ENCODE assay signal across 19 cellular contexts in the genomic region with DNA sequence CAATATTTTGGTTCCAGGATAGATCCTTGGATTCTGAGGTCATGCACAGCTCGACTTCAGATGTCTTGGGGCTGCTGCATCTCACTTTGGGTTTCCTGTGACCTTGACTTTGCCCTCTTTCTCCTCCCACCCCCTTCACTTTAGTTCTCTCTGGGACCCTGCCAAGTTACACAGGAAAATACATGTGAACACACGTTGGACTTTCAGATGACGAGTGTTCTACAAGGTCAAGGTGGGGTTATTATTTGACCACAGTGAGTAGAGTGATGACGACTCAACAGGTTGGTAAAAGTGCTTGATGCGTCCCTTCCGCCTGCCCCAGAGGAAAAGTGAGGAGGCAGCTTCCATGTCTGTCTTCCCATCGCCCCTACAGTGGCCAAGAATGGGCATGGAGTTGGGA.
DNase-seq lines count a peak whose midpoint lies in the region; ATAC-seq, FAIRE-seq and TF ChIP-seq lines count a peak whose summit lies in the region.
"Had no signal": no experiment of that assay in that cellular context is flagged by ENCODE, and none has a peak within 500 bp of the region (broad histone marks: within the 10 kb centered on the region; RNA-seq: fewer than 3 reads in every experiment).

No MANE protein-coding gene starts in this region.

- BruUV-seq in HepG2 (replicated peaks; lab: Mats Ljungman, UMichigan) = no TSS peak

- H3K27ac ChIP-seq in HepG2 (ENCODE audit: extremely low read length, insufficient read depth, low read length) (no peak overlapping the region), right lobe of liver (no peak overlapping the region), kidney (ENCODE audit: low read depth in 2 of 2, low read length in 2 of 2) (no peak overlapping the region), pancreas (peak overlapping the region in 1 of 4 donors; percentile 11), urinary bladder (ENCODE audit: low read depth) (peak overlapping the region; percentile 7), WERI-Rb-1 (no peak overlapping the region)
- H3K27ac ChIP-seq: BLaER1, GM23248, HL-60 had no signal

- in situ Hi-C loops in HepG2 (cut with HindIII; ENCODE audit: extremely low pct_ligation_motif_present, low pct_unique_long_range_greater_than_20kb) = no loop called here

- CTCF ChIA-PET in HepG2 (lab: Yijun Ruan, JAX; ENCODE audit: low intra/inter-chr PET ratio, low total read pairs) = no interaction called here

- H3K9ac ChIP-seq in HepG2 (ENCODE audit: insufficient read depth, low read depth, low read length) (no peak overlapping the region), kidney (ENCODE audit: low read length in 2 of 2) (no peak overlapping the region)
- H3K9ac ChIP-seq: BLaER1, GM23248 had no signal

- no peak overlapping the region for H2AFZ ChIP-seq in HepG2 (ENCODE audit: low read length)
- H2AFZ ChIP-seq: GM23248 had no signal

- 20% methylated on average over 6 of the region's 7 CpGs for WGBS in HepG2 (ENCODE audit: low lambda C conversion rate)
- WGBS in right lobe of liver (ENCODE audit: insufficient coverage, low coverage, low lambda C conversion rate, missing lambda C conversion rate) = 44% methylated on average over 6 of the region's 7 CpGs
- WGBS in pancreas, 2 donors = 45 to 48% methylated on average over 7 of the region's 7 CpGs
- 77% methylated on average over 7 of the region's 7 CpGs for WGBS in urinary bladder

- H3K27me3 ChIP-seq in HepG2 (ENCODE audit: control insufficient read depth in 1 of 2, insufficient read depth in 2 of 2, low read length in 2 of 2) (no peaks in the 10 kb centered on the region; a peak in 2 of 5 replicates), right lobe of liver (no peaks in the 10 kb centered on the region), pancreas (no peaks in the 10 kb centered on the region), WERI-Rb-1 (ENCODE audit: insufficient read depth, low read depth, severe bottlenecking) (no peaks in the 10 kb centered on the region)
- H3K27me3 ChIP-seq: BLaER1 had no signal

- H3K4me1 ChIP-seq in HepG2 (ENCODE audit: insufficient read depth, low read length) (peaks cover 6% of the 10 kb centered on the region), right lobe of liver (no peaks in the 10 kb centered on the region), kidney (ENCODE audit: control insufficient read depth in 1 of 2, insufficient read depth in 1 of 2, low read depth in 1 of 2, low read length in 2 of 2) (peaks cover 3 to 6% of the 10 kb centered on the region in 2 donors), pancreas (no peaks in the 10 kb centered on the region), urinary bladder (ENCODE audit: insufficient read depth) (no peaks in the 10 kb centered on the region)
- H3K4me1 ChIP-seq: BLaER1, HAP-1 had no signal

- no peak for ATAC-seq in HepG2
- ATAC-seq in right lobe of liver = no peak
- peak in 3 of 4 donors; percentile 38 to 69 (median 44) for ATAC-seq in pancreas

- H3K4me2 ChIP-seq in HepG2 (ENCODE audit: low read depth, low read length) = no peak overlapping the region
- H3K4me2 ChIP-seq: BLaER1 had no signal

- no peaks in the 10 kb centered on the region for H3K79me2 ChIP-seq in HepG2 (ENCODE audit: insufficient read depth, low read length)

- DNase-seq in HepG2 (ENCODE audit: low spot score) = no peak
- DNase-seq in right lobe of liver = no peak
- peak; percentile 36 for DNase-seq in kidney
- no peak for DNase-seq in pancreas
- DNase-seq in epidermal melanocyte (ENCODE audit: insufficient read length, low spot score) = no peak
- DNase-seq in NCI-H1436 (lab: John Stamatoyannopoulos, UW) = no peak
- no peak for DNase-seq in WERI-Rb-1
- DNase-seq: 8988T; CD4-positive, alpha-beta memory T cell; DMS153; DMS79; GDM1; GM23248 had no signal

- TF ChIP-seq RAD21 in HepG2 (CRISPR knock-in tag; IDR thresholded peaks at IDR 0.05) = no peak

- H3K4me3 ChIP-seq in HepG2 (replicated peaks in 1 of 3; ENCODE audit: insufficient read depth in 1 of 3, low read depth in 2 of 3, low read length in 3 of 3) (no peak overlapping the region), right lobe of liver (no peak overlapping the region), kidney (ENCODE audit: low read length in 2 of 2) (no peak overlapping the region), pancreas (no peak overlapping the region), urinary bladder (ENCODE audit: low read depth, low read length) (no peak overlapping the region), WERI-Rb-1 (ENCODE audit: low read depth, low read length) (no peak overlapping the region)
- H3K4me3 ChIP-seq: BLaER1, GM23248, HAP-1 had no signal

- FAIRE-seq in HepG2 (lab: Jason Lieb, UNC) = no peak
- no peak for FAIRE-seq in kidney (lab: Jason Lieb, UNC)
- FAIRE-seq in pancreas (lab: Jason Lieb, UNC) = no peak
- FAIRE-seq: GM12892, GM18507 had no signal

- POLR2A ChIA-PET in HepG2 (lab: Yijun Ruan, JAX) = no interaction called here

- H4K20me1 ChIP-seq in HepG2 (ENCODE audit: insufficient read depth, low read length) = no peaks in the 10 kb centered on the region
- H4K20me1 ChIP-seq: BLaER1 had no signal

- TF ChIP-seq POLR2A in HepG2 (IDR thresholded peaks at IDR 0.05; ENCODE audit: insufficient read depth in 1 of 2, low read depth in 2 of 2, low read length in 2 of 2) = no peak
- TF ChIP-seq POLR2A in right lobe of liver (IDR thresholded peaks at IDR 0.05) = no peak

- TF ChIP-seq EP300 in HepG2 (IDR thresholded peaks at IDR 0.05; ENCODE audit: low read depth in 2 of 2, low read length in 2 of 2) = no peak
- TF ChIP-seq EP300 in HepG2 (CRISPR knock-in tag; IDR thresholded peaks at IDR 0.05; ENCODE audit: borderline replicate concordance) = no peak

- no peaks in the 10 kb centered on the region for H3K36me3 ChIP-seq in HepG2 (replicated peaks in 1 of 2; ENCODE audit: control insufficient read depth in 1 of 2, insufficient read depth in 2 of 2, low read length in 2 of 2)
- H3K36me3 ChIP-seq in right lobe of liver = no peaks in the 10 kb centered on the region
- no peaks in the 10 kb centered on the region for H3K36me3 ChIP-seq in kidney (ENCODE audit: control insufficient read depth in 1 of 2, insufficient read depth in 2 of 2, low read length in 2 of 2)
- H3K36me3 ChIP-seq in pancreas = no peaks in the 10 kb centered on the region
- no peaks in the 10 kb centered on the region for H3K36me3 ChIP-seq in urinary bladder (ENCODE audit: insufficient read depth)
- H3K36me3 ChIP-seq in WERI-Rb-1 = no peaks in the 10 kb centered on the region
- H3K36me3 ChIP-seq: BLaER1, HAP-1 had no signal

- no peaks in the 10 kb centered on the region for H3K9me3 ChIP-seq in HepG2 (ENCODE audit: low read length)
- no peaks in the 10 kb centered on the region for H3K9me3 ChIP-seq in right lobe of liver
- no peaks in the 10 kb centered on the region for H3K9me3 ChIP-seq in kidney (ENCODE audit: control insufficient read depth in 1 of 2, low read length in 2 of 2)
- H3K9me3 ChIP-seq in pancreas = no peaks in the 10 kb centered on the region
- H3K9me3 ChIP-seq in WERI-Rb-1 (ENCODE audit: severe bottlenecking) = peaks cover 4% of the 10 kb centered on the region
- H3K9me3 ChIP-seq: BLaER1, HAP-1 had no signal

- TF ChIP-seq CTCF in HepG2 (CRISPR knock-in tag; IDR thresholded peaks at IDR 0.05) (no peak), right lobe of liver (IDR thresholded peaks at IDR 0.05) (no peak), kidney (IDR thresholded peaks at IDR 0.05; ENCODE audit: borderline replicate concordance, extremely low read depth, insufficient read depth) (no peak), pancreas (IDR thresholded peaks at IDR 0.05) (no peak), WERI-Rb-1 (IDR thresholded peaks at IDR 0.05; ENCODE audit: low read depth, low read length) (no peak)

- intact Hi-C loops in HepG2 (cut with micrococcal nuclease; ENCODE audit: unreplicated experiment) = no loop called here
- intact Hi-C loops in right lobe of liver (cut with DNase I) = no loop called here
- intact Hi-C loops in kidney (cut with DNase I) = no loop called here
- intact Hi-C loops in pancreas (cut with DNase I) = no loop called here

TF ChIP-seq in HepG2, 621 proteins besides CTCF, POLR2A, EP300 and RAD21:
- no peak for TF ChIP-seq MYC (CRISPR knock-in tag; IDR thresholded peaks at IDR 0.05; ENCODE audit: borderline replicate concordance)
- TF ChIP-seq, protein P1, sequence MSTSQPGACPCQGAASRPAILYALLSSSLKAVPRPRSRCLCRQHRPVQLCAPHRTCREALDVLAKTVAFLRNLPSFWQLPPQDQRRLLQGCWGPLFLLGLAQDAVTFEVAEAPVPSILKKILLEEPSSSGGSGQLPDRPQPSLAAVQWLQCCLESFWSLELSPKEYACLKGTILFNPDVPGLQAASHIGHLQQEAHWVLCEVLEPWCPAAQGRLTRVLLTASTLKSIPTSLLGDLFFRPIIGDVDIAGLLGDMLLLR (CRISPR knock-in tag; IDR thresholded peaks at IDR 0.05) = no peak
- TF ChIP-seq CREB1 (IDR thresholded peaks at IDR 0.05) = peak; percentile 59
- TF ChIP-seq CREB1 (CRISPR knock-in tag; IDR thresholded peaks at IDR 0.05) = no peak
- TF ChIP-seq, protein P2, sequence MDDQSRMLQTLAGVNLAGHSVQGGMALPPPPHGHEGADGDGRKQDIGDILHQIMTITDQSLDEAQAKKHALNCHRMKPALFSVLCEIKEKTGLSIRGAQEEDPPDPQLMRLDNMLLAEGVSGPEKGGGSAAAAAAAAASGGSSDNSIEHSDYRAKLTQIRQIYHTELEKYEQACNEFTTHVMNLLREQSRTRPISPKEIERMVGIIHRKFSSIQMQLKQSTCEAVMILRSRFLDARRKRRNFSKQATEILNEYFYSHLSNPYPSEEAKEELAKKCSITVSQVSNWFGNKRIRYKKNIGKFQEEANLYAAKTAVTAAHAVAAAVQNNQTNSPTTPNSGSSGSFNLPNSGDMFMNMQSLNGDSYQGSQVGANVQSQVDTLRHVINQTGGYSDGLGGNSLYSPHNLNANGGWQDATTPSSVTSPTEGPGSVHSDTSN (CRISPR knock-in tag; IDR thresholded peaks at IDR 0.05; ENCODE audit: borderline replicate concordance) = no peak
- TF ChIP-seq RARA (CRISPR knock-in tag; IDR thresholded peaks at IDR 0.05) = peak; percentile 23; the same call in 1 of the 2 replicates
- TF ChIP-seq ZNF317 (CRISPR knock-in tag; IDR thresholded peaks at IDR 0.05) = no peak
- no peak for TF ChIP-seq ZNF616 (CRISPR knock-in tag; IDR thresholded peaks at IDR 0.05; ENCODE audit: low read depth)
- TF ChIP-seq ZNF225 (CRISPR knock-in tag; IDR thresholded peaks at IDR 0.05) = no peak
- TF ChIP-seq, protein P3, sequence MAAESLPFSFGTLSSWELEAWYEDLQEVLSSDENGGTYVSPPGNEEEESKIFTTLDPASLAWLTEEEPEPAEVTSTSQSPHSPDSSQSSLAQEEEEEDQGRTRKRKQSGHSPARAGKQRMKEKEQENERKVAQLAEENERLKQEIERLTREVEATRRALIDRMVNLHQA (CRISPR knock-in tag; IDR thresholded peaks at IDR 0.05) = no peak
- no peak for TF ChIP-seq ASH2L (IDR thresholded peaks at IDR 0.05; ENCODE audit: insufficient read length, low read depth, low read length)
- no peak for TF ChIP-seq ZNF737 (CRISPR knock-in tag; IDR thresholded peaks at IDR 0.05; ENCODE audit: borderline replicate concordance)
- TF ChIP-seq KDM6A (CRISPR knock-in tag; IDR thresholded peaks at IDR 0.05; ENCODE audit: low read depth) = no peak
- TF ChIP-seq ZNF530 (CRISPR knock-in tag; IDR thresholded peaks at IDR 0.05; ENCODE audit: low read depth) = no peak

Comparison
In these comparisons a context has a peak if more than half of its experiments do, and no peak if none do; other contexts are left out.
1. ATAC-seq: peak in pancreas (3 of 4); none in HepG2 (single experiment) and right lobe of liver (0 of 4).